ENCODE assay signal across 9 cellular contexts in the genomic region with DNA sequence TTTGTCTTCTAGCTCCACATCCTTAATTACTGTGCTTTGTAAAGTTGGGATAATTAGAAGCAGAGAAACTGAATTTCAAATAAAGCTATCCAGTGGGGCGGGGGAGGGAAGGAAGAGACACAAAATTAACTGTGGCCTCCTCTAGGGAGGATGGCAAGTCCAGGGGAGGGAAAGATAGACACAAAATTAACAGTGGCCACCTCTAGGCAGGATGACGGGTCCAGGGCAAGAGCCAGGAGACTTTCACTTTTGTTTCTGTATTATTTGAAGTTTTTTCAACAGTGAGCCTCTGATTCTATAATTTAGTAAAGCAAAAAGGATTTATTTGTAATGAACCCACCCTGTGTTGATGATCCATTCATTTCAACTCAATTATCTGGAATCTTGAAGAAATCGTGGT.
DNase-seq lines count a peak whose midpoint lies in the region; ATAC-seq and TF ChIP-seq lines count a peak whose summit lies in the region.
"Had no signal": no experiment of that assay in that cellular context is flagged by ENCODE, and none has a peak within 500 bp of the region (broad histone marks: within the 10 kb centered on the region; RNA-seq: fewer than 3 reads in every experiment).

No MANE protein-coding gene starts in this region.

- no peaks in the 10 kb centered on the region for H3K9me3 Mint-ChIP-seq in activated CD4-positive, alpha-beta T cell treated with anti-CD3 and anti-CD28 coated beads, Interleukin-2, amount 10 ng/mL, durations not matched to agents 24 days and 14 days
- H3K9me3 Mint-ChIP-seq in glutamatergic neuron (ENCODE audit: unreplicated experiment): no peaks in the 10 kb centered on the region
- H3K9me3 Mint-ChIP-seq in stimulated activated naive B cell treated with anti-CD40 and anti-IgM and Interleukin-4, amounts not matched to agents 10 μg/mL and 1 μg/mL and 100 μg/mL, for 72 hours: peaks cover 0 to 4% of the 10 kb centered on the region in 2 donors

- peak; percentile 49 for ATAC-seq in SK-N-SH treated with all-trans-retinoic acid at 6 μM for 48 hours
- no peak for ATAC-seq in stimulated activated naive B cell treated with anti-CD40 and anti-IgM and Interleukin-4, amounts not matched to agents 10 μg/mL and 1 μg/mL and 100 μg/mL, for 72 hours (replicated peaks)
- ATAC-seq in HG03442 (IDR thresholded peaks at IDR 0.05; ENCODE audit: unreplicated experiment): no peak
- no peak for ATAC-seq in omental fat pad (ENCODE audit: low FRiP score)

- no peak overlapping the region for H3K27ac Mint-ChIP-seq in activated CD4-positive, alpha-beta T cell treated with anti-CD3 and anti-CD28 coated beads, Interleukin-2, amount 10 ng/mL, durations not matched to agents 24 days and 14 days
- no peak overlapping the region for H3K27ac Mint-ChIP-seq in glutamatergic neuron (ENCODE audit: unreplicated experiment)
- H3K27ac Mint-ChIP-seq in stimulated activated naive B cell treated with anti-CD40 and anti-IgM and Interleukin-4, amounts not matched to agents 10 μg/mL and 1 μg/mL and 100 μg/mL, for 72 hours: no peak overlapping the region

- TF ChIP-seq CTCF in glutamatergic neuron (IDR thresholded peaks at IDR 0.05; ENCODE audit: partially characterized antibody, unreplicated experiment) (no peak), omental fat pad (IDR thresholded peaks at IDR 0.05) (no peak)

- peaks cover 25% of the 10 kb centered on the region for H3K27me3 Mint-ChIP-seq in activated CD4-positive, alpha-beta T cell treated with anti-CD3 and anti-CD28 coated beads, Interleukin-2, amount 10 ng/mL, durations not matched to agents 24 days and 14 days
- H3K27me3 Mint-ChIP-seq in glutamatergic neuron (ENCODE audit: unreplicated experiment): no peaks in the 10 kb centered on the region
- H3K27me3 Mint-ChIP-seq in stimulated activated naive B cell treated with anti-CD40 and anti-IgM and Interleukin-4, amounts not matched to agents 10 μg/mL and 1 μg/mL and 100 μg/mL, for 72 hours: peaks cover 0 to 8% of the 10 kb centered on the region in 2 donors

- DNase-seq in activated CD4-positive, alpha-beta T cell treated with anti-CD3 and anti-CD28 coated beads, Interleukin-2, amount 10 ng/mL, durations not matched to agents 24 days and 14 days: no peak
- DNase-seq in activated CD4-positive, alpha-beta T cell treated with anti-CD3 and anti-CD28 coated beads for 48 hours: no peak
- DNase-seq in glutamatergic neuron (no peak), omental fat pad (ENCODE audit: low spot score) (no peak)
- DNase-seq in stimulated activated naive B cell treated with anti-CD40 and anti-IgM and Interleukin-4, amounts not matched to agents 10 μg/mL and 1 μg/mL and 100 μg/mL, for 72 hours: no peak
- no peak for DNase-seq in effector CD8-positive, alpha-beta T cell (lab: John Stamatoyannopoulos, UW)
- DNase-seq: NCI-H1436 treated with DMSO at 0.1 percent for 48 hours had no signal

- H3K36me3 Mint-ChIP-seq in activated CD4-positive, alpha-beta T cell treated with anti-CD3 and anti-CD28 coated beads, Interleukin-2, amount 10 ng/mL, durations not matched to agents 24 days and 14 days (ENCODE audit: low read depth): no peaks in the 10 kb centered on the region
- no peaks in the 10 kb centered on the region for H3K36me3 Mint-ChIP-seq in glutamatergic neuron (ENCODE audit: unreplicated experiment)
- H3K36me3 Mint-ChIP-seq in stimulated activated naive B cell treated with anti-CD40 and anti-IgM and Interleukin-4, amounts not matched to agents 10 μg/mL and 1 μg/mL and 100 μg/mL, for 72 hours: no peaks in the 10 kb centered on the region

- peaks cover 8% of the 10 kb centered on the region for H3K4me1 Mint-ChIP-seq in activated CD4-positive, alpha-beta T cell treated with anti-CD3 and anti-CD28 coated beads, Interleukin-2, amount 10 ng/mL, durations not matched to agents 24 days and 14 days
- H3K4me1 Mint-ChIP-seq in glutamatergic neuron (ENCODE audit: low read depth, unreplicated experiment): peaks cover 7% of the 10 kb centered on the region
- H3K4me1 Mint-ChIP-seq in stimulated activated naive B cell treated with anti-CD40 and anti-IgM and Interleukin-4, amounts not matched to agents 10 μg/mL and 1 μg/mL and 100 μg/mL, for 72 hours: peaks cover 0 to 7% of the 10 kb centered on the region in 2 donors

- H3K4me3 Mint-ChIP-seq in activated CD4-positive, alpha-beta T cell treated with anti-CD3 and anti-CD28 coated beads, Interleukin-2, amount 10 ng/mL, durations not matched to agents 24 days and 14 days: peak overlapping the region; percentile 74
- peak overlapping the region; percentile 57 for H3K4me3 Mint-ChIP-seq in glutamatergic neuron (ENCODE audit: unreplicated experiment)
- H3K4me3 Mint-ChIP-seq in stimulated activated naive B cell treated with anti-CD40 and anti-IgM and Interleukin-4, amounts not matched to agents 10 μg/mL and 1 μg/mL and 100 μg/mL, for 72 hours: peak overlapping the region; percentile 33 to 47

- intact Hi-C loops in activated CD4-positive, alpha-beta T cell treated with anti-CD3 and anti-CD28 coated beads, Interleukin-2, amount 10 ng/mL, durations not matched to agents 24 days and 14 days (cut with micrococcal nuclease): no loop called here

TF ChIP-seq in SK-N-SH treated with all-trans-retinoic acid at 6 μM for 48 hours, 23 proteins besides CTCF, POLR2A, EP300 and RAD21 (continues in another document):
- no peak for TF ChIP-seq SNAI2 (CRISPR knock-in tag; IDR thresholded peaks at IDR 0.05)
- no peak for TF ChIP-seq BACH2 (CRISPR knock-in tag; IDR thresholded peaks at IDR 0.05; ENCODE audit: borderline replicate concordance)
- no peak for TF ChIP-seq ISL1 (CRISPR knock-in tag; IDR thresholded peaks at IDR 0.05)
- no peak for TF ChIP-seq ESRRG (CRISPR knock-in tag; IDR thresholded peaks at IDR 0.05)
- TF ChIP-seq, protein P1, sequence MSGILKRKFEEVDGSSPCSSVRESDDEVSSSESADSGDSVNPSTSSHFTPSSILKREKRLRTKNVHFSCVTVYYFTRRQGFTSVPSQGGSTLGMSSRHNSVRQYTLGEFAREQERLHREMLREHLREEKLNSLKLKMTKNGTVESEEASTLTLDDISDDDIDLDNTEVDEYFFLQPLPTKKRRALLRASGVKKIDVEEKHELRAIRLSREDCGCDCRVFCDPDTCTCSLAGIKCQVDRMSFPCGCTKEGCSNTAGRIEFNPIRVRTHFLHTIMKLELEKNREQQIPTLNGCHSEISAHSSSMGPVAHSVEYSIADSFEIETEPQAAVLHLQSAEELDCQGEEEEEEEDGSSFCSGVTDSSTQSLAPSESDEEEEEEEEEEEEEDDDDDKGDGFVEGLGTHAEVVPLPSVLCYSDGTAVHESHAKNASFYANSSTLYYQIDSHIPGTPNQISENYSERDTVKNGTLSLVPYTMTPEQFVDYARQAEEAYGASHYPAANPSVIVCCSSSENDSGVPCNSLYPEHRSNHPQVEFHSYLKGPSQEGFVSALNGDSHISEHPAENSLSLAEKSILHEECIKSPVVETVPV (CRISPR knock-in tag; IDR thresholded peaks at IDR 0.05): no peak
- TF ChIP-seq PPARA (CRISPR knock-in tag; IDR thresholded peaks at IDR 0.05; ENCODE audit: borderline replicate concordance): no peak
- no peak for TF ChIP-seq TCF4 (CRISPR knock-in tag; IDR thresholded peaks at IDR 0.05; ENCODE audit: borderline replicate concordance)
- no peak for TF ChIP-seq RARB (CRISPR knock-in tag; IDR thresholded peaks at IDR 0.05)
- TF ChIP-seq, protein P2, sequence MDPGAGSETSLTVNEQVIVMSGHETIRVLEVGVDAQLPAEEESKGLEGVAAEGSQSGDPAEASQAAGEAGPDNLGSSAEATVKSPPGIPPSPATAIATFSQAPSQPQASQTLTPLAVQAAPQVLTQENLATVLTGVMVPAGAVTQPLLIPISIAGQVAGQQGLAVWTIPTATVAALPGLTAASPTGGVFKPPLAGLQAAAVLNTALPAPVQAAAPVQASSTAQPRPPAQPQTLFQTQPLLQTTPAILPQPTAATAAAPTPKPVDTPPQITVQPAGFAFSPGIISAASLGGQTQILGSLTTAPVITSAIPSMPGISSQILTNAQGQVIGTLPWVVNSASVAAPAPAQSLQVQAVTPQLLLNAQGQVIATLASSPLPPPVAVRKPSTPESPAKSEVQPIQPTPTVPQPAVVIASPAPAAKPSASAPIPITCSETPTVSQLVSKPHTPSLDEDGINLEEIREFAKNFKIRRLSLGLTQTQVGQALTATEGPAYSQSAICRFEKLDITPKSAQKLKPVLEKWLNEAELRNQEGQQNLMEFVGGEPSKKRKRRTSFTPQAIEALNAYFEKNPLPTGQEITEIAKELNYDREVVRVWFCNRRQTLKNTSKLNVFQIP (CRISPR knock-in tag; IDR thresholded peaks at IDR 0.05; ENCODE audit: borderline replicate concordance, low read depth): no peak
- TF ChIP-seq GLIS3 (CRISPR knock-in tag; IDR thresholded peaks at IDR 0.05): no peak
- no peak for TF ChIP-seq TOX (CRISPR knock-in tag; IDR thresholded peaks at IDR 0.05; ENCODE audit: borderline replicate concordance)
- no peak for TF ChIP-seq ZNF565 (CRISPR knock-in tag; conservative IDR thresholded peaks at IDR 0.05; ENCODE audit: low read depth)
- no peak for TF ChIP-seq ZFP3 (CRISPR knock-in tag; IDR thresholded peaks at IDR 0.05)
- no peak for TF ChIP-seq ZFP30 (CRISPR knock-in tag; IDR thresholded peaks at IDR 0.05)
- TF ChIP-seq ZNF8 (CRISPR knock-in tag; IDR thresholded peaks at IDR 0.05): no peak
- TF ChIP-seq, protein P3, sequence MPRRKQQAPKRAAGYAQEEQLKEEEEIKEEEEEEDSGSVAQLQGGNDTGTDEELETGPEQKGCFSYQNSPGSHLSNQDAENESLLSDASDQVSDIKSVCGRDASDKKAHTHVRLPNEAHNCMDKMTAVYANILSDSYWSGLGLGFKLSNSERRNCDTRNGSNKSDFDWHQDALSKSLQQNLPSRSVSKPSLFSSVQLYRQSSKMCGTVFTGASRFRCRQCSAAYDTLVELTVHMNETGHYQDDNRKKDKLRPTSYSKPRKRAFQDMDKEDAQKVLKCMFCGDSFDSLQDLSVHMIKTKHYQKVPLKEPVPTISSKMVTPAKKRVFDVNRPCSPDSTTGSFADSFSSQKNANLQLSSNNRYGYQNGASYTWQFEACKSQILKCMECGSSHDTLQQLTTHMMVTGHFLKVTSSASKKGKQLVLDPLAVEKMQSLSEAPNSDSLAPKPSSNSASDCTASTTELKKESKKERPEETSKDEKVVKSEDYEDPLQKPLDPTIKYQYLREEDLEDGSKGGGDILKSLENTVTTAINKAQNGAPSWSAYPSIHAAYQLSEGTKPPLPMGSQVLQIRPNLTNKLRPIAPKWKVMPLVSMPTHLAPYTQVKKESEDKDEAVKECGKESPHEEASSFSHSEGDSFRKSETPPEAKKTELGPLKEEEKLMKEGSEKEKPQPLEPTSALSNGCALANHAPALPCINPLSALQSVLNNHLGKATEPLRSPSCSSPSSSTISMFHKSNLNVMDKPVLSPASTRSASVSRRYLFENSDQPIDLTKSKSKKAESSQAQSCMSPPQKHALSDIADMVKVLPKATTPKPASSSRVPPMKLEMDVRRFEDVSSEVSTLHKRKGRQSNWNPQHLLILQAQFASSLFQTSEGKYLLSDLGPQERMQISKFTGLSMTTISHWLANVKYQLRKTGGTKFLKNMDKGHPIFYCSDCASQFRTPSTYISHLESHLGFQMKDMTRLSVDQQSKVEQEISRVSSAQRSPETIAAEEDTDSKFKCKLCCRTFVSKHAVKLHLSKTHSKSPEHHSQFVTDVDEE (CRISPR knock-in tag; IDR thresholded peaks at IDR 0.05): no peak
- no peak for TF ChIP-seq OSR1 (CRISPR knock-in tag; IDR thresholded peaks at IDR 0.05)
